In the genomic region with DNA sequence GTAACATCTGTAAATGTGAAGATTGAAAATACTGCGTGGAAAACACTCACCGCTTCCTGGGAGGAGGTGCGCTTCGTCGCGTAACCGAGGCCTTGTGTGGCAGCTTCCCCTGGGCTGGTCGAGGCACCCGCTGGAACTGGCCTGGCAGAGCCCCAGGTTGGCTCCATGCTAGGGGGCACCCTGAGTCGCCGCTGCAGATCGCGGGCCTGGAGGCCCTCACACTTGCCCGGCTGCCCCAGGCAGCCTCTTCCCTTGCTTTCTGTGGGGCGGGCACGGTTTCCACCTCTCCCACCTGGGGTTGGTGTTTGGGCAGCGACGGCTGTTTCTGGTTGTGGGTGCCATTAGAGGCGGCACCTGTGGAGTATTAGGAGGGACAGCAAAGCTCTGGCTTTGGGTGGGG, we compare ENCODE assay signal across 2 cellular contexts.
TF ChIP-seq lines count a peak whose summit lies in the region.

No MANE protein-coding gene starts in this region.

TF ChIP-seq in liver, 16 proteins besides CTCF, POLR2A, EP300 and RAD21:
- no peak for TF ChIP-seq YY1 (IDR thresholded peaks at IDR 0.05)
- TF ChIP-seq FOXA1 (IDR thresholded peaks at IDR 0.05), result no peak
- TF ChIP-seq NR2F2 (IDR thresholded peaks at IDR 0.05), result no peak
- TF ChIP-seq RXRA (IDR thresholded peaks at IDR 0.05), result no peak
- TF ChIP-seq, protein P1, sequence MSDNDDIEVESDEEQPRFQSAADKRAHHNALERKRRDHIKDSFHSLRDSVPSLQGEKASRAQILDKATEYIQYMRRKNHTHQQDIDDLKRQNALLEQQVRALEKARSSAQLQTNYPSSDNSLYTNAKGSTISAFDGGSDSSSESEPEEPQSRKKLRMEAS (IDR thresholded peaks at IDR 0.05), result no peak
- TF ChIP-seq JUND (IDR thresholded peaks at IDR 0.05), result no peak
- no peak for TF ChIP-seq GABPA (IDR thresholded peaks at IDR 0.05 in 1 of 2, conservative IDR thresholded peaks at IDR 0.05 in 1 of 2)
- TF ChIP-seq EGR1 (IDR thresholded peaks at IDR 0.05; ENCODE audit: low read depth in 2 of 2), result no peak
- TF ChIP-seq SP1 (IDR thresholded peaks at IDR 0.05), result no peak
- no peak for TF ChIP-seq HNF4A (conservative IDR thresholded peaks at IDR 0.05)

TF ChIP-seq in HepG2, 621 proteins besides CTCF, POLR2A, EP300 and RAD21:
- TF ChIP-seq NR1H2 (CRISPR knock-in tag; IDR thresholded peaks at IDR 0.05; ENCODE audit: borderline replicate concordance, low read depth) (no peak), ZSCAN31 (CRISPR knock-in tag; IDR thresholded peaks at IDR 0.05; ENCODE audit: low read depth) (no peak), SMARCC2 (IDR thresholded peaks at IDR 0.05) (no peak), YY1 (IDR thresholded peaks at IDR 0.05; ENCODE audit: insufficient read depth, insufficient replicate concordance, low read depth, low read length) (no peak), ZSCAN12 (CRISPR knock-in tag; IDR thresholded peaks at IDR 0.05) (no peak), LCORL (IDR thresholded peaks at IDR 0.05) (no peak), LCORL (CRISPR knock-in tag; IDR thresholded peaks at IDR 0.05) (no peak), ZNF780A (CRISPR knock-in tag; IDR thresholded peaks at IDR 0.05) (no peak), PHF21A (CRISPR knock-in tag; IDR thresholded peaks at IDR 0.05) (no peak)
- TF ChIP-seq, protein P2, sequence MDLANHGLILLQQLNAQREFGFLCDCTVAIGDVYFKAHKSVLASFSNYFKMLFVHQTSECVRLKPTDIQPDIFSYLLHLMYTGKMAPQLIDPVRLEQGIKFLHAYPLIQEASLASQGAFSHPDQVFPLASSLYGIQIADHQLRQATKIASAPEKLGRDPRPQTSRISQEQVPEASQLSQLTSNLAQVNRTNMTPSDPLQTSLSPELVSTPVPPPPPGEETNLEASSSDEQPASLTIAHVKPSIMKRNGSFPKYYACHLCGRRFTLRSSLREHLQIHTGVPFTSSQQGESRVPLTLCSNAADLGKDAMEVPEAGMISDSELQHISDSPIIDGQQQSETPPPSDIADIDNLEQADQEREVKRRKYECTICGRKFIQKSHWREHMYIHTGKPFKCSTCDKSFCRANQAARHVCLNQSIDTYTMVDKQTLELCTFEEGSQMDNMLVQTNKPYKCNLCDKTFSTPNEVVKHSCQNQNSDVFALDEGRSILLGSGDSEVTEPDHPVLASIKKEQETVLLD (CRISPR knock-in tag; IDR thresholded peaks at IDR 0.05; ENCODE audit: low read depth), result no peak
TF ChIP-seq in HepG2: peak in this region for 0.
